Comparison of ENCODE assay signal across 8 cellular contexts in the genomic region with DNA sequence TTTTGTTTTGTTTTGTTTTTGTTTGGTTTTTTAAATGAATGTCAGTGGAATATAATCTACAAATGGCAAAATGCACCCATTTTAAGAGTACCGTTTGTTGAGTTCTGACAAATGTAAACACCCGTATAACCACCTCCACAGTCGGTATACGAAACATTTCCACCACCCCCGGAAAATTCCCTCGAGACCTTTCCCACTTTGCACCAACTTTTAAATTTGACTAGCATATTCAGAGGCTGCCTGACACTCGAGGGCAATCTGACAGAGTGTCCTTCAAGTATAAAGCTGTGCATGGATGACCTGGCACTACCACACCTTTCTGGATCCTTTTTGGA. TPM values are rescaled to one million over a fixed set of nuclear protein-coding genes. Genes with fewer than 3 reads are reported as not detected.
DNase-seq lines count a peak whose midpoint lies in the region; ATAC-seq, FAIRE-seq and TF ChIP-seq lines count a peak whose summit lies in the region.

No MANE protein-coding gene starts in this region.

- H4K91ac ChIP-seq in trophoblast cell (ENCODE audit: low read depth, low read length) = no peak overlapping the region

- peak overlapping the region; percentile 65; the same call in 1 of the 2 replicates for H3K27ac ChIP-seq in Panc1 (ENCODE audit: low read length)
- H3K27ac ChIP-seq in endothelial cell of umbilical vein (ENCODE audit: insufficient read depth, low read depth, low read length) = no peak overlapping the region
- H3K27ac ChIP-seq in trophoblast cell (ENCODE audit: low read depth, low read length) = no peak overlapping the region

- peak overlapping the region; percentile 91 for H3K4me2 ChIP-seq in endothelial cell of umbilical vein (ENCODE audit: insufficient read depth, low read length)
- H3K4me2 ChIP-seq in trophoblast cell (ENCODE audit: low read length) = peak overlapping the region; percentile 73

- H3K14ac ChIP-seq in trophoblast cell (ENCODE audit: low read length) = no peak overlapping the region

- no CpG with 5 or more reads among the region's 7 CpGs for WGBS in trophoblast cell (ENCODE audit: extremely low coverage, insufficient coverage, insufficient read length)

- no TSS peak for BruUV-seq in Panc1 (replicated peaks; lab: Mats Ljungman, UMichigan)
- BruUV-seq in endothelial cell of umbilical vein (replicated peaks; lab: Mats Ljungman, UMichigan) = no TSS peak

- H3K36me3 ChIP-seq in ES-I3 (ENCODE audit: insufficient read depth, low read length) (no peaks in the 10 kb centered on the region), Panc1 (ENCODE audit: control insufficient read depth, insufficient read depth, low read length) (no peaks in the 10 kb centered on the region), endothelial cell of umbilical vein (ENCODE audit: control insufficient read depth in 2 of 2, extremely low read depth in 1 of 2, insufficient read depth in 2 of 2, low read length in 2 of 2) (no peaks in the 10 kb centered on the region), trophoblast cell (ENCODE audit: control insufficient read depth in 1 of 2, insufficient read depth in 2 of 2, low read length in 2 of 2) (no peaks in the 10 kb centered on the region)

- H3K27me3 ChIP-seq in Panc1 (ENCODE audit: control insufficient read depth, insufficient read depth, low read length) (no peaks in the 10 kb centered on the region), endothelial cell of umbilical vein (ENCODE audit: control insufficient read depth in 2 of 2, insufficient read depth in 2 of 2, low read length in 2 of 2) (no peaks in the 10 kb centered on the region), trophoblast cell (ENCODE audit: insufficient read depth, low read length) (no peaks in the 10 kb centered on the region)

- CTCF ChIA-PET in Panc1 (lab: Charles Lee) (no interaction called here), endothelial cell of umbilical vein (lab: Charles Lee) (interaction anchor here (0.6 to 8.4 kb wide), 8 partner anchors 10 to 279 kb away, joined by 3 to 249 read pairs (median 26); no protein-coding TSS in a partner anchor)

- H4K20me1 ChIP-seq in endothelial cell of umbilical vein (replicated peaks; ENCODE audit: control insufficient read depth, extremely low read depth, insufficient read depth, low read length) = no peaks in the 10 kb centered on the region

- no peak overlapping the region for H3K23ac ChIP-seq in trophoblast cell (ENCODE audit: low read length)

- H3K79me1 ChIP-seq in trophoblast cell (ENCODE audit: low read length) = no peaks in the 10 kb centered on the region

- H3K9me1 ChIP-seq in endothelial cell of umbilical vein (replicated peaks; ENCODE audit: control insufficient read depth, extremely low read depth, insufficient read depth, low read length) = peaks cover 2% of the 10 kb centered on the region

- TF ChIP-seq POLR2A in endothelial cell of umbilical vein (IDR thresholded peaks at IDR 0.05; ENCODE audit: low read depth, low read length) = no peak

- H2BK5ac ChIP-seq in trophoblast cell (ENCODE audit: low read depth, low read length, poor library complexity) = no peak overlapping the region

- no peak for DNase-seq in Panc1 (ENCODE audit: low read depth, low spot score)
- DNase-seq in endothelial cell of umbilical vein (ENCODE audit: low read depth, low spot score) = no peak
- no peak for DNase-seq in trophoblast cell
- no peak for DNase-seq in EL
- DNase-seq in inferior parietal cortex (ENCODE audit: extremely low spot score) = no peak
- DNase-seq in NCI-H526 treated with DMSO at 0.1 percent for 48 hours (lab: John Stamatoyannopoulos, UW) = no peak

- no peak overlapping the region for H3K4ac ChIP-seq in trophoblast cell (ENCODE audit: low read depth, low read length)

- TF ChIP-seq CTCF in Panc1 (IDR thresholded peaks at IDR 0.05) = peak; percentile 44; the same call in 1 of the 2 replicates
- TF ChIP-seq CTCF in endothelial cell of umbilical vein (IDR thresholded peaks at IDR 0.05; ENCODE audit: extremely low read depth in 1 of 2, insufficient read depth in 1 of 2, low read depth in 1 of 2, low read length in 2 of 2) = no peak

- H3K4me3 ChIP-seq in Panc1 (ENCODE audit: low read depth in 2 of 2, low read length in 2 of 2) (peak overlapping the region; percentile 58 to 70), endothelial cell of umbilical vein (replicated peaks in 1 of 3; ENCODE audit: insufficient read depth in 1 of 3, low read depth in 1 of 3, low read length in 3 of 3) (peak overlapping the region in 2 of 3 experiments; percentile 56 to 82), trophoblast cell (ENCODE audit: low read depth, low read length) (no peak overlapping the region)

- H3K79me2 ChIP-seq in endothelial cell of umbilical vein (ENCODE audit: control insufficient read depth, insufficient read depth, low read length) = peaks cover 6% of the 10 kb centered on the region
- H3K79me2 ChIP-seq in trophoblast cell (ENCODE audit: control insufficient read depth, insufficient read depth, low read length, poor library complexity) = peaks cover 3% of the 10 kb centered on the region

- ATAC-seq in Panc1 (no peak), HG03039 (IDR thresholded peaks at IDR 0.05; ENCODE audit: unreplicated experiment) (no peak)

- H3K9ac ChIP-seq in ES-I3 (ENCODE audit: low read depth, low read length) = peak overlapping the region; percentile 81; the same call in 1 of the 2 replicates
- H3K9ac ChIP-seq in endothelial cell of umbilical vein (replicated peaks; ENCODE audit: extremely low read depth, insufficient read depth, low read length) = no peak overlapping the region
- no peak overlapping the region for H3K9ac ChIP-seq in trophoblast cell (ENCODE audit: low read length)

- FAIRE-seq in endothelial cell of umbilical vein (lab: Jason Lieb, UNC) = no peak

- H3K9me3 ChIP-seq in ES-I3 (ENCODE audit: control insufficient read depth, insufficient read depth, low read length) (no peaks in the 10 kb centered on the region), Panc1 (ENCODE audit: control insufficient read depth, insufficient read depth, low read depth, low read length) (no peaks in the 10 kb centered on the region), endothelial cell of umbilical vein (replicated peaks; ENCODE audit: control insufficient read depth, insufficient read depth, low read length) (no peaks in the 10 kb centered on the region), trophoblast cell (ENCODE audit: insufficient read depth, low read depth, low read length) (no peaks in the 10 kb centered on the region)

- POLR2A ChIA-PET in Panc1 (lab: Charles Lee) = no interaction called here
- POLR2A ChIA-PET in endothelial cell of umbilical vein (lab: Charles Lee) = no interaction called here

- peak overlapping the region; percentile 86 for H2AFZ ChIP-seq in endothelial cell of umbilical vein (ENCODE audit: low read depth, low read length)
- no peak overlapping the region for H2AFZ ChIP-seq in trophoblast cell (ENCODE audit: insufficient read depth, low read length, poor library complexity)

- no peak overlapping the region for H2AK5ac ChIP-seq in trophoblast cell (ENCODE audit: low read length)

- H3K4me1 ChIP-seq in ES-I3 (ENCODE audit: insufficient read depth, low read length) (peaks cover 8% of the 10 kb centered on the region), Panc1 (ENCODE audit: control insufficient read depth, insufficient read depth, low read length) (peaks cover 9% of the 10 kb centered on the region), endothelial cell of umbilical vein (ENCODE audit: control insufficient read depth, extremely low read depth, insufficient read depth, low read length) (peaks cover 27% of the 10 kb centered on the region), trophoblast cell (ENCODE audit: control insufficient read depth in 1 of 2, insufficient read depth in 2 of 2, low read length in 2 of 2) (peaks cover 4 to 6% of the 10 kb centered on the region in 2 experiments)

- dilution Hi-C loops in endothelial cell of umbilical vein (cut with MboI; ENCODE audit: extremely low pct_ligation_motif_present, low sequenced_read_pairs) = no loop called here

- intact Hi-C loops in Panc1 (cut with micrococcal nuclease; ENCODE audit: unreplicated experiment) (loop anchor here (5.0 kb wide), 1 partner anchor 185 kb away; no protein-coding TSS in a partner anchor), endothelial cell of umbilical vein (cut with micrococcal nuclease) (loop anchor here (1.0 to 5.0 kb wide), 2 partner anchors 45 to 122 kb away; no protein-coding TSS in a partner anchor)

- in situ Hi-C loops in Panc1 (cut with HindIII; ENCODE audit: low pct_unique_long_range_greater_than_20kb, low sequenced_read_pairs) = no loop called here

- H4K12ac ChIP-seq in trophoblast cell (ENCODE audit: low read depth, low read length) = no peak overlapping the region

- no peak overlapping the region for H3K18ac ChIP-seq in trophoblast cell (ENCODE audit: low read length)

- H2BK12ac ChIP-seq in trophoblast cell (ENCODE audit: low read length) = no peak overlapping the region

- H4K8ac ChIP-seq in trophoblast cell (ENCODE audit: low read depth, low read length) = no peak overlapping the region

- no peak overlapping the region for H2BK120ac ChIP-seq in trophoblast cell (ENCODE audit: insufficient read depth, low read length, poor library complexity)

TF ChIP-seq in endothelial cell of umbilical vein, 7 proteins besides CTCF, POLR2A, EP300 and RAD21 (continues in another document):
- TF ChIP-seq GATA2 (IDR thresholded peaks at IDR 0.05; ENCODE audit: insufficient read depth, insufficient read length, low read depth, low read length) = no peak
- TF ChIP-seq FOS (IDR thresholded peaks at IDR 0.05; ENCODE audit: borderline replicate concordance, insufficient read depth, low read length) = no peak
- TF ChIP-seq EZH2 (IDR thresholded peaks at IDR 0.05; ENCODE audit: borderline replicate concordance, low read depth, low read length, severe bottlenecking) = no peak
- TF ChIP-seq MYC (IDR thresholded peaks at IDR 0.05; ENCODE audit: low read depth, low read length) = no peak
- TF ChIP-seq JUN (IDR thresholded peaks at IDR 0.05; ENCODE audit: borderline replicate concordance, insufficient read depth, insufficient read length, low read depth) = no peak
- TF ChIP-seq MAX (IDR thresholded peaks at IDR 0.05; ENCODE audit: insufficient read depth, insufficient read length) = no peak

RNA-seq across cellular contexts. Expression of gene ARHGEF3, which starts 0.6 kb away (rescaled TPM):
- 19.8 TPM for total RNA-seq in Panc1 (2021; ENCODE audit: unreplicated experiment)
- polyA plus RNA-seq in Panc1 (2012; ENCODE audit: insufficient read length) = 14.3 TPM
- 11.5 and 16.3 TPM in 2 replicates for total RNA-seq in endothelial cell of umbilical vein
- 6.5 and 6.7 TPM in 2 replicates for polyA plus RNA-seq in endothelial cell of umbilical vein
- polyA plus RNA-seq in endothelial cell of umbilical vein (2011; cell fraction: cytosol; rRNA removed) = 7.6 and 7.7 TPM in 2 replicates
- polyA plus RNA-seq in endothelial cell of umbilical vein (2011; cell fraction: nucleus; rRNA removed) = 10.9 and 11.7 TPM in 2 replicates
- polyA plus RNA-seq in endothelial cell of umbilical vein (2012) = 11.6 and 14.8 TPM in 2 replicates
- polyA minus RNA-seq in endothelial cell of umbilical vein = 13.4 and 15.2 TPM in 2 replicates
- 5.9 TPM for polyA minus RNA-seq in endothelial cell of umbilical vein (2011; cell fraction: cytosol; rRNA and poly(A)+ RNA removed)
- 8.1 and 9.1 TPM in 2 replicates for polyA minus RNA-seq in endothelial cell of umbilical vein (2011; cell fraction: nucleus; rRNA and poly(A)+ RNA removed)
- 21.0 and 22.3 TPM in 2 replicates for polyA plus RNA-seq in trophoblast cell (2013)
